17 cellular contexts compared by ENCODE assay signal in genomic region chr4:28879178-28879577, GRCh38.
"Had no signal": no experiment of that assay in that cellular context is flagged by ENCODE, and none has a peak within 500 bp of the region (broad histone marks: within the 10 kb centered on the region; RNA-seq: fewer than 3 reads in every experiment).

No MANE protein-coding gene starts in this region.

- H3K27me3 ChIP-seq: esophagus squamous epithelium, heart left ventricle, neutrophil, sigmoid colon had no signal

- H3K9me3 ChIP-seq: esophagus squamous epithelium, heart left ventricle, sigmoid colon had no signal

- H3K36me3 ChIP-seq: esophagus squamous epithelium, heart left ventricle, neutrophil, sigmoid colon had no signal

- DNase-seq: effector memory CD8-positive, alpha-beta T cell; esophagus squamous epithelium; heart left ventricle; hippocampal formation; kidney glomerular epithelial cell; mammary epithelial cell; naive thymus-derived CD8-positive, alpha-beta T cell; posterior cingulate gyrus; sigmoid colon; small intestine; stimulated activated CD4-positive, alpha-beta T cell treated with anti-CD3 and anti-CD28 coated beads, Interleukin-2, amount 100 ng/mL, for 48 hours; stimulated activated naive CD4-positive, alpha-beta T cell treated with Interleukin-2 at 50 U/mL for 16 hours; trophoblast cell had no signal

- H3K4me3 ChIP-seq: esophagus squamous epithelium, heart left ventricle, sigmoid colon had no signal

- FAIRE-seq: frontal cortex, islet of Langerhans, small intestine had no signal

- H3K27ac ChIP-seq: esophagus squamous epithelium, heart left ventricle, neutrophil, sigmoid colon had no signal

- H3K4me1 ChIP-seq: esophagus squamous epithelium, heart left ventricle, sigmoid colon had no signal

- ATAC-seq: effector memory CD8-positive, alpha-beta T cell; heart left ventricle; left lobe of liver; naive thymus-derived CD8-positive, alpha-beta T cell had no signal
